Comparison of ENCODE assay signal across 11 cellular contexts in genomic region chr7:112448891-112449290, GRCh38. TPM values are rescaled to one million over a fixed set of nuclear protein-coding genes. Genes with fewer than 3 reads are reported as not detected.
DNase-seq lines count a peak whose midpoint lies in the region; ATAC-seq and TF ChIP-seq lines count a peak whose summit lies in the region.
"Had no signal": no experiment of that assay in that cellular context is flagged by ENCODE, and none has a peak within 500 bp of the region (broad histone marks: within the 10 kb centered on the region; RNA-seq: fewer than 3 reads in every experiment).

No MANE protein-coding gene starts in this region.

- TF ChIP-seq POLR2A in suprapubic skin (IDR thresholded peaks at IDR 0.05): no peak

- peak overlapping the region; percentile 99 for H3K4me3 Mint-ChIP-seq in activated T-cell treated with anti-CD3 and anti-CD28 coated beads, Interleukin-2, amount 50 U/mL, for 4 hours
- peak overlapping the region; percentile 97 for H3K4me3 Mint-ChIP-seq in activated naive CD8-positive, alpha-beta T cell treated with anti-CD3 and anti-CD28 coated beads for 36 hours

- peak overlapping the region; percentile 99 for H3K27ac Mint-ChIP-seq in activated naive CD8-positive, alpha-beta T cell treated with anti-CD3 and anti-CD28 coated beads for 36 hours

- peak overlapping the region; percentile 99 to 100 for H3K27ac ChIP-seq in mucosa of rectum (ENCODE audit: low read depth in 2 of 2, low read length in 2 of 2)
- H3K27ac ChIP-seq in suprapubic skin: peak overlapping the region; percentile 94
- H3K27ac ChIP-seq: SJSA1 had no signal

- WGBS in suprapubic skin: 36% methylated on average over 3 of the region's 3 CpGs

- H3K27me3 ChIP-seq in mucosa of rectum (ENCODE audit: control insufficient read depth in 2 of 2, insufficient read depth in 2 of 2, low read length in 2 of 2) (no peaks in the 10 kb centered on the region), suprapubic skin (no peaks in the 10 kb centered on the region)
- H3K27me3 ChIP-seq: SJSA1 had no signal

- H3K36me3 ChIP-seq in mucosa of rectum (ENCODE audit: control insufficient read depth in 2 of 2, insufficient read depth in 2 of 2, low read length in 2 of 2) (no peaks in the 10 kb centered on the region), suprapubic skin (no peaks in the 10 kb centered on the region)

- no peak for ATAC-seq in activated T-cell treated with anti-CD3 and anti-CD28 coated beads, Interleukin-2, amount 50 U/mL, for 4 hours
- no peak for ATAC-seq in HG03565 (IDR thresholded peaks at IDR 0.05; ENCODE audit: unreplicated experiment)

- H3K9me3 Mint-ChIP-seq in activated T-cell treated with anti-CD3 and anti-CD28 coated beads, Interleukin-2, amount 50 U/mL, for 4 hours: no peaks in the 10 kb centered on the region
- no peaks in the 10 kb centered on the region for H3K9me3 Mint-ChIP-seq in activated naive CD8-positive, alpha-beta T cell treated with anti-CD3 and anti-CD28 coated beads for 36 hours

- peak overlapping the region in 1 of 2 donors; percentile 34 for H3K9ac ChIP-seq in mucosa of rectum (ENCODE audit: low read depth in 1 of 2, low read length in 2 of 2)

- TF ChIP-seq EP300 in suprapubic skin (IDR thresholded peaks at IDR 0.05): no peak

- peaks cover 9% of the 10 kb centered on the region for H3K36me3 Mint-ChIP-seq in activated T-cell treated with anti-CD3 and anti-CD28 coated beads, Interleukin-2, amount 50 U/mL, for 4 hours (ENCODE audit: insufficient read depth)
- peaks cover 10% of the 10 kb centered on the region for H3K36me3 Mint-ChIP-seq in activated naive CD8-positive, alpha-beta T cell treated with anti-CD3 and anti-CD28 coated beads for 36 hours

- no peaks in the 10 kb centered on the region for H3K27me3 Mint-ChIP-seq in activated T-cell treated with anti-CD3 and anti-CD28 coated beads, Interleukin-2, amount 50 U/mL, for 4 hours (ENCODE audit: low read depth)
- no peaks in the 10 kb centered on the region for H3K27me3 Mint-ChIP-seq in activated naive CD8-positive, alpha-beta T cell treated with anti-CD3 and anti-CD28 coated beads for 36 hours

- DNase-seq in activated T-cell treated with anti-CD3 and anti-CD28 coated beads, Interleukin-2, amount 50 U/mL, for 4 hours: no peak
- no peak for DNase-seq in activated T-cell treated with anti-CD3 and anti-CD28 coated beads, Interleukin-2, amount 50 U/mL, for 48 hours
- no peak for DNase-seq in activated naive CD8-positive, alpha-beta T cell treated with anti-CD3 and anti-CD28 coated beads for 36 hours
- DNase-seq in suprapubic skin (ENCODE audit: low spot score in 2 of 2): no peak
- no peak for DNase-seq in C1 segment of cervical spinal cord (lab: John Stamatoyannopoulos, UW)
- DNase-seq in NCI-H510A (lab: John Stamatoyannopoulos, UW): no peak
- DNase-seq: NCI-H1694 had no signal

- no peak for TF ChIP-seq CTCF in suprapubic skin (IDR thresholded peaks at IDR 0.05)

- H3K4me3 ChIP-seq in mucosa of rectum (ENCODE audit: low read length in 2 of 2) (peak overlapping the region in 1 of 2 donors; percentile 97), suprapubic skin (no peak overlapping the region)
- H3K4me3 ChIP-seq: mucosa of descending colon had no signal

- H3K4me1 ChIP-seq in mucosa of rectum (ENCODE audit: control insufficient read depth in 2 of 2, insufficient read depth in 2 of 2, low read length in 2 of 2) (peaks cover 16 to 44% of the 10 kb centered on the region in 2 donors), suprapubic skin (peaks cover 32% of the 10 kb centered on the region)

- H3K4me1 Mint-ChIP-seq in activated T-cell treated with anti-CD3 and anti-CD28 coated beads, Interleukin-2, amount 50 U/mL, for 4 hours (ENCODE audit: low read depth): peaks cover 39% of the 10 kb centered on the region
- peaks cover 36% of the 10 kb centered on the region for H3K4me1 Mint-ChIP-seq in activated naive CD8-positive, alpha-beta T cell treated with anti-CD3 and anti-CD28 coated beads for 36 hours

- H3K9me3 ChIP-seq in mucosa of rectum (ENCODE audit: control insufficient read depth in 2 of 2, low read length in 2 of 2) (no peaks in the 10 kb centered on the region), suprapubic skin (no peaks in the 10 kb centered on the region)
- H3K9me3 ChIP-seq: mucosa of descending colon, SJSA1 had no signal

RNA-seq across cellular contexts. Expression of gene IFRD1, which starts 1.4 kb away (rescaled TPM):
- total RNA-seq in activated T-cell treated with anti-CD3 and anti-CD28 coated beads, Interleukin-2, amount 50 U/mL, for 4 hours: 10 to 100 TPM; 83.5 to 90.2 (median 86.8) TPM
- 10 to 100 TPM; 53.5 to 55.1 TPM for total RNA-seq in activated naive CD8-positive, alpha-beta T cell treated with anti-CD3 and anti-CD28 coated beads for 36 hours
- 10 to 100 TPM; 30.7 to 81.4 (median 44.6) TPM for total RNA-seq in suprapubic skin

RNA-seq across cellular contexts. Expression of gene LSMEM1, which starts 31.9 kb away (rescaled TPM):
- total RNA-seq in activated T-cell treated with anti-CD3 and anti-CD28 coated beads, Interleukin-2, amount 50 U/mL, for 4 hours: under 1 TPM; 0.51 to 0.82 (median 0.63) TPM
- total RNA-seq in activated naive CD8-positive, alpha-beta T cell treated with anti-CD3 and anti-CD28 coated beads for 36 hours: under 1 TPM; 0.62 to 0.88 TPM
- 10 to 100 TPM in 1 of 4 donors, under 1 TPM in 1, not detected in 2; 0.57 to 10.6 TPM for total RNA-seq in suprapubic skin
